ENCODE assay signal across 32 cellular contexts in the genomic region with DNA sequence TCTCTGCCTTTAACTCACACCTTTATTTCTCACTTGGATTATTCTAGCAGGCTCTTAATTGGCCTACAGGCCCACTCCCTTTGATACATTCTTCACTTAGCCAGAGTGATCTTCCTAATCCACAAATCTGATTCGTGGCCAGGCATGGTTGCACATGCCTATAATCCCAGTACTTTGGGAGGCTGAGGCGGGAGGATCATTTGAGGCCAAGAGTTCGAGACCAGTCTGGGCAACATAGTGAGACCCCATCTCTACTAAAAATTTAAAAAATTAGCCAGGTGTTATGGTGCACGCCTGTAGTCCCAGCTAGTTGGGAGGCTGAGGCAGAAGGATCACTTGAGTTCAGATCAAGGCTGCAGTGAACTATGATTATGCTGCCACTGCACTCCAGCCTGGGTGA. TPM values are rescaled to one million over a fixed set of nuclear protein-coding genes. Genes with fewer than 3 reads are reported as not detected.
A peak's percentile ranks its signal among the peaks of the same experiment; 100 is the strongest.
DNase-seq lines count a peak whose midpoint lies in the region; ATAC-seq and TF ChIP-seq lines count a peak whose summit lies in the region.
"Had no signal": no experiment of that assay in that cellular context is flagged by ENCODE, and none has a peak within 500 bp of the region (broad histone marks: within the 10 kb centered on the region; RNA-seq: fewer than 3 reads in every experiment).

No MANE protein-coding gene starts in this region.

- TSS peak; percentile 10 for BruUV-seq in HCT116 (replicated peaks; lab: Mats Ljungman, UMichigan)

- H3K4me2 ChIP-seq in HCT116 (ENCODE audit: low read length) = no peak overlapping the region

- H3K9me2 ChIP-seq in HCT116 (ENCODE audit: insufficient read depth) = no peaks in the 10 kb centered on the region

- no peak for TF ChIP-seq CTCF in HCT116 (IDR thresholded peaks at IDR 0.05 in 2 of 3, conservative IDR thresholded peaks at IDR 0.05 in 1 of 3; ENCODE audit: borderline replicate concordance in 1 of 3, insufficient read depth in 1 of 3, low read depth in 2 of 3, low read length in 2 of 3)

- peak overlapping the region; percentile 0 for H3K27ac Mint-ChIP-seq in activated CD4-positive, alpha-beta memory T cell treated with anti-CD3 and anti-CD28 coated beads for 36 hours
- no peak overlapping the region for H3K27ac Mint-ChIP-seq in activated CD4-positive, alpha-beta memory T cell treated with anti-CD3 and anti-CD28 coated beads, Interleukin-2, amount 10 ng/mL, durations not matched to agents 7 days and 5 days
- peak overlapping the region; percentile 18 for H3K27ac Mint-ChIP-seq in activated naive CD8-positive, alpha-beta T cell treated with anti-CD3 and anti-CD28 coated beads for 36 hours
- H3K27ac Mint-ChIP-seq in stimulated activated effector memory CD8-positive, alpha-beta T cell treated with anti-CD3 and anti-CD28 coated beads, Interleukin-12 subunit alpha, Interleukin-12 subunit beta, amount 100 ng/mL, for 72 hours = peak overlapping the region; percentile 63

- POLR2A ChIA-PET in activated CD4-positive, alpha-beta memory T cell treated with anti-CD3 and anti-CD28 coated beads for 36 hours (lab: Charles Lee) = interaction anchor here (1.5 kb wide), 1 partner anchor 32 kb away, joined by 3 read pairs; no protein-coding TSS in a partner anchor
- POLR2A ChIA-PET in activated CD4-positive, alpha-beta memory T cell treated with anti-CD3 and anti-CD28 coated beads, Interleukin-2, amount 10 ng/mL, durations not matched to agents 7 days and 5 days (lab: Charles Lee) = no interaction called here
- POLR2A ChIA-PET in HCT116 (lab: Charles Lee) = interaction anchor here (0.7 kb wide), 1 partner anchor 219 kb away, joined by 4 read pairs; no protein-coding TSS in a partner anchor

- H3K9me3 ChIP-seq in HCT116 (ENCODE audit: control insufficient read depth in 1 of 2, insufficient read depth in 1 of 2, low read depth in 1 of 2, low read length in 2 of 2) = peaks cover 0 to 4% of the 10 kb centered on the region in 2 experiments; a peak in 1 of 4 replicates
- H3K9me3 ChIP-seq: Peyer's patch, SJCRH30 had no signal

- RAD21 ChIA-PET in HCT116 (lab: Charles Lee; ENCODE audit: low non-redundant PET in 1 of 2, low total read pairs in 2 of 2, uncharacterized antibody in 2 of 2, unreplicated experiment in 2 of 2) = no interaction called here

- intact Hi-C loops in activated CD4-positive, alpha-beta memory T cell treated with anti-CD3 and anti-CD28 coated beads for 36 hours (cut with micrococcal nuclease) = no loop called here
- intact Hi-C loops in HCT116 (cut with micrococcal nuclease) = no loop called here

- TF ChIP-seq RAD21 in HCT116 (IDR thresholded peaks at IDR 0.05; ENCODE audit: low read depth) = no peak

- H3K27me3 ChIP-seq in HCT116 (ENCODE audit: insufficient read depth, low read length) = no peaks in the 10 kb centered on the region
- H3K27me3 ChIP-seq: Peyer's patch, SJCRH30 had no signal

- ATAC-seq in HCT116 = no peak
- ATAC-seq in stimulated activated effector memory CD8-positive, alpha-beta T cell treated with anti-CD3 and anti-CD28 coated beads, Interleukin-12 subunit alpha, Interleukin-12 subunit beta, amount 100 ng/mL, for 72 hours = no peak
- ATAC-seq: esophagus mucosa had no signal

- DNase-seq in activated CD4-positive, alpha-beta memory T cell treated with anti-CD3 and anti-CD28 coated beads for 36 hours = peak; percentile 6
- no peak for DNase-seq in activated CD4-positive, alpha-beta memory T cell treated with anti-CD3 and anti-CD28 coated beads, Interleukin-2, amount 10 ng/mL, durations not matched to agents 7 days and 5 days
- no peak for DNase-seq in HCT116 (ENCODE audit: low read depth, low spot score)
- no peak for DNase-seq in activated naive CD8-positive, alpha-beta T cell treated with anti-CD3 and anti-CD28 coated beads for 36 hours
- DNase-seq in stimulated activated effector memory CD8-positive, alpha-beta T cell treated with anti-CD3 and anti-CD28 coated beads, Interleukin-12 subunit alpha, Interleukin-12 subunit beta, amount 100 ng/mL, for 72 hours (ENCODE audit: low spot score in 2 of 2) = no peak
- DNase-seq in DMS53 treated with DMSO at 0.1 percent for 48 hours (lab: John Stamatoyannopoulos, UW; ENCODE audit: unreplicated experiment) = no peak
- no peak for DNase-seq in NCI-H2107 (lab: John Stamatoyannopoulos, UW)
- DNase-seq in NCI-H1694 (lab: John Stamatoyannopoulos, UW) = no peak
- DNase-seq: C1 segment of cervical spinal cord; central memory CD4-positive, alpha-beta T cell; DMS 273 treated with DMSO at 0.1 percent for 48 hours; GDM1; hypothalamus; islet precursor cell; KBM-7; MV-4-11; NCI-H2029; NCI-H446; nucleus accumbens; SJCRH30; stimulated activated CD4-positive, alpha-beta T cell treated with anti-CD3 and anti-CD28 coated beads, Interleukin-4, amount 100 ng/mL, for 24 hours had no signal

- no peak overlapping the region for H3K27ac ChIP-seq in HCT116 (ENCODE audit: low read depth, low read length)
- H3K27ac ChIP-seq: SJCRH30, VCaP had no signal

- no peak overlapping the region for H3K9ac ChIP-seq in HCT116 (ENCODE audit: low read length)

- no peak overlapping the region for H2AFZ ChIP-seq in HCT116 (ENCODE audit: low read depth, low read length, poor library complexity, severe bottlenecking)

- H4K20me1 ChIP-seq in HCT116 (ENCODE audit: insufficient read depth) = no peaks in the 10 kb centered on the region

- TF ChIP-seq POLR2A in HCT116 (IDR thresholded peaks at IDR 0.05; ENCODE audit: borderline replicate concordance, extremely low read depth, insufficient read depth, insufficient read length) = no peak

- no peaks in the 10 kb centered on the region for H3K9me3 Mint-ChIP-seq in activated CD4-positive, alpha-beta memory T cell treated with anti-CD3 and anti-CD28 coated beads for 36 hours
- H3K9me3 Mint-ChIP-seq in activated CD4-positive, alpha-beta memory T cell treated with anti-CD3 and anti-CD28 coated beads, Interleukin-2, amount 10 ng/mL, durations not matched to agents 7 days and 5 days = no peaks in the 10 kb centered on the region
- peaks cover 1% of the 10 kb centered on the region for H3K9me3 Mint-ChIP-seq in activated naive CD8-positive, alpha-beta T cell treated with anti-CD3 and anti-CD28 coated beads for 36 hours
- H3K9me3 Mint-ChIP-seq in stimulated activated effector memory CD8-positive, alpha-beta T cell treated with anti-CD3 and anti-CD28 coated beads, Interleukin-12 subunit alpha, Interleukin-12 subunit beta, amount 100 ng/mL, for 72 hours = no peaks in the 10 kb centered on the region

- peaks cover 51% of the 10 kb centered on the region for H3K4me1 Mint-ChIP-seq in activated CD4-positive, alpha-beta memory T cell treated with anti-CD3 and anti-CD28 coated beads for 36 hours (ENCODE audit: low read depth)
- H3K4me1 Mint-ChIP-seq in activated CD4-positive, alpha-beta memory T cell treated with anti-CD3 and anti-CD28 coated beads, Interleukin-2, amount 10 ng/mL, durations not matched to agents 7 days and 5 days = peaks cover 40% of the 10 kb centered on the region
- H3K4me1 Mint-ChIP-seq in activated naive CD8-positive, alpha-beta T cell treated with anti-CD3 and anti-CD28 coated beads for 36 hours = peaks cover 51% of the 10 kb centered on the region
- H3K4me1 Mint-ChIP-seq in stimulated activated effector memory CD8-positive, alpha-beta T cell treated with anti-CD3 and anti-CD28 coated beads, Interleukin-12 subunit alpha, Interleukin-12 subunit beta, amount 100 ng/mL, for 72 hours = peaks cover 51% of the 10 kb centered on the region

- no peak overlapping the region for H3K4me3 ChIP-seq in HCT116 (replicated peaks in 1 of 2; ENCODE audit: low read depth in 1 of 2, low read length in 2 of 2)
- H3K4me3 ChIP-seq: SJCRH30, smooth muscle cell had no signal

- peaks cover 30% of the 10 kb centered on the region for H3K79me2 ChIP-seq in HCT116 (ENCODE audit: insufficient read depth, low read length)

- CTCF ChIA-PET in activated CD4-positive, alpha-beta memory T cell treated with anti-CD3 and anti-CD28 coated beads for 36 hours (lab: Charles Lee) = no interaction called here
- CTCF ChIA-PET in activated CD4-positive, alpha-beta memory T cell treated with anti-CD3 and anti-CD28 coated beads, Interleukin-2, amount 10 ng/mL, durations not matched to agents 7 days and 5 days (lab: Charles Lee) = no interaction called here
- CTCF ChIA-PET in HCT116 (lab: Charles Lee) = no interaction called here

- peaks cover 2 to 12% of the 10 kb centered on the region in 2 experiments; a peak in 2 of 4 replicates for H3K36me3 ChIP-seq in HCT116 (ENCODE audit: control insufficient read depth in 1 of 2, insufficient read depth in 2 of 2, low read length in 2 of 2)

- H3K4me3 Mint-ChIP-seq in activated CD4-positive, alpha-beta memory T cell treated with anti-CD3 and anti-CD28 coated beads for 36 hours = no peak overlapping the region
- H3K4me3 Mint-ChIP-seq in activated CD4-positive, alpha-beta memory T cell treated with anti-CD3 and anti-CD28 coated beads, Interleukin-2, amount 10 ng/mL, durations not matched to agents 7 days and 5 days = no peak overlapping the region
- H3K4me3 Mint-ChIP-seq in activated naive CD8-positive, alpha-beta T cell treated with anti-CD3 and anti-CD28 coated beads for 36 hours = no peak overlapping the region
- H3K4me3 Mint-ChIP-seq in stimulated activated effector memory CD8-positive, alpha-beta T cell treated with anti-CD3 and anti-CD28 coated beads, Interleukin-12 subunit alpha, Interleukin-12 subunit beta, amount 100 ng/mL, for 72 hours = peak overlapping the region; percentile 87

- peaks cover 8 to 16% of the 10 kb centered on the region in 2 experiments; a peak in 3 of 4 replicates for H3K4me1 ChIP-seq in HCT116 (ENCODE audit: control insufficient read depth in 1 of 2, insufficient read depth in 2 of 2, low read length in 2 of 2)

- no peaks in the 10 kb centered on the region for H3K27me3 Mint-ChIP-seq in activated CD4-positive, alpha-beta memory T cell treated with anti-CD3 and anti-CD28 coated beads for 36 hours
- H3K27me3 Mint-ChIP-seq in activated CD4-positive, alpha-beta memory T cell treated with anti-CD3 and anti-CD28 coated beads, Interleukin-2, amount 10 ng/mL, durations not matched to agents 7 days and 5 days = no peaks in the 10 kb centered on the region
- no peaks in the 10 kb centered on the region for H3K27me3 Mint-ChIP-seq in activated naive CD8-positive, alpha-beta T cell treated with anti-CD3 and anti-CD28 coated beads for 36 hours

- peaks cover 38% of the 10 kb centered on the region for H3K36me3 Mint-ChIP-seq in activated CD4-positive, alpha-beta memory T cell treated with anti-CD3 and anti-CD28 coated beads for 36 hours
- H3K36me3 Mint-ChIP-seq in activated CD4-positive, alpha-beta memory T cell treated with anti-CD3 and anti-CD28 coated beads, Interleukin-2, amount 10 ng/mL, durations not matched to agents 7 days and 5 days (ENCODE audit: low read depth) = peaks cover 41% of the 10 kb centered on the region
- H3K36me3 Mint-ChIP-seq in activated naive CD8-positive, alpha-beta T cell treated with anti-CD3 and anti-CD28 coated beads for 36 hours = peaks cover 48% of the 10 kb centered on the region
- H3K36me3 Mint-ChIP-seq in stimulated activated effector memory CD8-positive, alpha-beta T cell treated with anti-CD3 and anti-CD28 coated beads, Interleukin-12 subunit alpha, Interleukin-12 subunit beta, amount 100 ng/mL, for 72 hours = peaks cover 64% of the 10 kb centered on the region

RNA-seq across cellular contexts. Expression of a gene that starts 2.1 kb away (rescaled TPM):
- total RNA-seq in activated CD4-positive, alpha-beta memory T cell treated with anti-CD3 and anti-CD28 coated beads for 36 hours = 10 to 100 TPM; 52.7 to 58.8 TPM
- 10 to 100 TPM; 43.8 to 48.0 TPM for total RNA-seq in activated CD4-positive, alpha-beta memory T cell treated with anti-CD3 and anti-CD28 coated beads, Interleukin-2, amount 10 ng/mL, durations not matched to agents 7 days and 5 days
- total RNA-seq in HCT116 (2021; ENCODE audit: unreplicated experiment) = 31.6 TPM
- polyA plus RNA-seq in HCT116 (2012) = 40.8 and 53.1 TPM in 2 replicates
- total RNA-seq in activated naive CD8-positive, alpha-beta T cell treated with anti-CD3 and anti-CD28 coated beads for 36 hours = 10 to 100 TPM; 52.3 to 56.1 TPM

RNA-seq across cellular contexts. Expression of a gene that starts 30.3 kb away (rescaled TPM):
- not detected for total RNA-seq in activated CD4-positive, alpha-beta memory T cell treated with anti-CD3 and anti-CD28 coated beads for 36 hours
- not detected for total RNA-seq in activated CD4-positive, alpha-beta memory T cell treated with anti-CD3 and anti-CD28 coated beads, Interleukin-2, amount 10 ng/mL, durations not matched to agents 7 days and 5 days
- total RNA-seq in HCT116 (2021; ENCODE audit: unreplicated experiment) = not detected
- not detected in 2 replicates for polyA plus RNA-seq in HCT116 (2012)
- not detected for total RNA-seq in activated naive CD8-positive, alpha-beta T cell treated with anti-CD3 and anti-CD28 coated beads for 36 hours
- total RNA-seq: activated CD8-positive, alpha-beta memory T cell treated with anti-CD3 and anti-CD28 coated beads for 36 hours; esophagus mucosa; H4; lower leg skin; mucosa of gallbladder; Peyer's patch; renal cortical epithelial cell; SJCRH30; smooth muscle cell; T-helper 2 cell treated with Interferon-gamma antibody and Interleukin-4, amounts not matched to agents 100 ng/mL and 5 ng/mL, for 36 hours had no signal
- polyA plus RNA-seq: smooth muscle cell had no signal

RNA-seq across cellular contexts. Expression of a gene that starts 44.1 kb away (rescaled TPM):
- total RNA-seq in activated CD4-positive, alpha-beta memory T cell treated with anti-CD3 and anti-CD28 coated beads for 36 hours = not detected
- not detected for total RNA-seq in activated CD4-positive, alpha-beta memory T cell treated with anti-CD3 and anti-CD28 coated beads, Interleukin-2, amount 10 ng/mL, durations not matched to agents 7 days and 5 days
- total RNA-seq in HCT116 (2021; ENCODE audit: unreplicated experiment) = 0.27 TPM
- 0.04 and 0.09 TPM in 2 replicates for polyA plus RNA-seq in HCT116 (2012)
- total RNA-seq in activated naive CD8-positive, alpha-beta T cell treated with anti-CD3 and anti-CD28 coated beads for 36 hours = not detected
- total RNA-seq: activated CD8-positive, alpha-beta memory T cell treated with anti-CD3 and anti-CD28 coated beads for 36 hours; frontal cortex; H4; T-helper 2 cell treated with Interferon-gamma antibody and Interleukin-4, amounts not matched to agents 100 ng/mL and 5 ng/mL, for 36 hours had no signal

RNA-seq across cellular contexts. Expression of a gene that starts 48.1 kb away (rescaled TPM):
- total RNA-seq in activated CD4-positive, alpha-beta memory T cell treated with anti-CD3 and anti-CD28 coated beads for 36 hours = not detected
- under 1 TPM; 0.13 to 0.20 TPM for total RNA-seq in activated CD4-positive, alpha-beta memory T cell treated with anti-CD3 and anti-CD28 coated beads, Interleukin-2, amount 10 ng/mL, durations not matched to agents 7 days and 5 days
- 0.10 TPM for total RNA-seq in HCT116 (2021; ENCODE audit: unreplicated experiment)
- polyA plus RNA-seq in HCT116 (2012) = 0.34 and 0.37 TPM in 2 replicates
- total RNA-seq in activated naive CD8-positive, alpha-beta T cell treated with anti-CD3 and anti-CD28 coated beads for 36 hours = not detected
- total RNA-seq: activated CD8-positive, alpha-beta memory T cell treated with anti-CD3 and anti-CD28 coated beads for 36 hours; H4; smooth muscle cell; T-helper 2 cell treated with Interferon-gamma antibody and Interleukin-4, amounts not matched to agents 100 ng/mL and 5 ng/mL, for 36 hours had no signal
